ENCODE assay signal across 9 cellular contexts in genomic region chr11:569273-569885, GRCh38. TPM values are rescaled to one million over a fixed set of nuclear protein-coding genes. Genes with fewer than 3 reads are reported as not detected.
DNase-seq lines count a peak whose midpoint lies in the region; ATAC-seq and TF ChIP-seq lines count a peak whose summit lies in the region.
"Had no signal": no experiment of that assay in that cellular context is flagged by ENCODE, and none has a peak within 500 bp of the region (broad histone marks: within the 10 kb centered on the region; RNA-seq: fewer than 3 reads in every experiment).

No MANE protein-coding gene starts in this region.

- no peaks in the 10 kb centered on the region for H3K27me3 ChIP-seq in testis

- DNase-seq in DMS53 (lab: John Stamatoyannopoulos, UW): peak; percentile 58
- DNase-seq in DMS53 treated with DMSO at 0.1 percent for 48 hours (lab: John Stamatoyannopoulos, UW; ENCODE audit: unreplicated experiment): no peak
- DNase-seq in astrocyte of the spinal cord (ENCODE audit: low read depth, low spot score): no peak
- DNase-seq in left colon: no peak
- no peak for DNase-seq in testis
- no peak for DNase-seq in NCI-H2081 (lab: John Stamatoyannopoulos, UW)
- no peak for DNase-seq in hepatic stellate cell (ENCODE audit: low spot score)

- no peaks in the 10 kb centered on the region for H3K36me3 ChIP-seq in testis (ENCODE audit: low read depth, missing control alignments)

- intact Hi-C loops in left colon (cut with DNase I, micrococcal nuclease) (no loop called here), testis (cut with DNase I; ENCODE audit: low total_unique reads) (no loop called here)

- no peak for TF ChIP-seq POLR2A in testis (IDR thresholded peaks at IDR 0.05)

- H3K4me3 ChIP-seq in astrocyte of the spinal cord (ENCODE audit: low read depth, low read length) (peak overlapping the region; percentile 55), testis (peak overlapping the region; percentile 61 to 69)

- 15 to 23% methylated on average over 19 to 28 of the region's 28 CpGs for WGBS in testis, 2 donors

- peaks cover 24% of the 10 kb centered on the region for H3K4me1 ChIP-seq in testis

- H3K9me3 ChIP-seq in testis: no peaks in the 10 kb centered on the region

- H3K27ac ChIP-seq in testis: peak overlapping the region; percentile 86 to 87

- ATAC-seq in left colon: peak; percentile 12
- ATAC-seq in HG02678 (IDR thresholded peaks at IDR 0.05; ENCODE audit: unreplicated experiment): no peak

- in situ Hi-C loops in astrocyte of the spinal cord (cut with HindIII; ENCODE audit: low sequenced_read_pairs): no loop called here

- no peak for TF ChIP-seq CTCF in astrocyte of the spinal cord (IDR thresholded peaks at IDR 0.05; ENCODE audit: low read depth, low read length)
- TF ChIP-seq CTCF in testis (IDR thresholded peaks at IDR 0.05): no peak

RNA-seq across cellular contexts. Expression of gene PHRF1, which starts 6.9 kb away (rescaled TPM):
- total RNA-seq in left colon (10 to 100 TPM; 31.0 to 33.0 TPM), testis (10 to 100 TPM; 62.9 to 74.4 TPM)
- 30.2 TPM for polyA plus RNA-seq in testis (ENCODE audit: insufficient read depth, low read depth, low replicate concordance)

RNA-seq across cellular contexts. Expression of gene RASSF7, which starts 8.6 kb away (rescaled TPM):
- total RNA-seq in left colon (100 to 1,000 TPM in 1 of 2 donors, 10 to 100 TPM in 1; 90.9 to 117 TPM), testis (10 to 100 TPM; 22.0 to 35.7 TPM)
- polyA plus RNA-seq in testis (ENCODE audit: insufficient read depth, low read depth, low replicate concordance): 13.2 TPM

RNA-seq across cellular contexts. Expression of gene LMNTD2, which starts 8.8 kb away (rescaled TPM):
- total RNA-seq in left colon (10 to 100 TPM; 13.6 to 15.3 TPM), testis (10 to 100 TPM; 29.2 to 59.9 TPM)
- 26.1 TPM for polyA plus RNA-seq in testis (ENCODE audit: insufficient read depth, low read depth, low replicate concordance)

RNA-seq across cellular contexts. Expression of gene LRRC56, which starts 32.1 kb away (rescaled TPM):
- total RNA-seq in left colon (1 to 10 TPM; 3.7 to 4.7 TPM), testis (10 to 100 TPM; 11.6 to 22.2 TPM)
- polyA plus RNA-seq in testis (ENCODE audit: insufficient read depth, low read depth, low replicate concordance): 23.5 TPM
- total RNA-seq: A172 had no signal

RNA-seq across cellular contexts. Expression of gene HRAS, which starts 34.0 kb away (rescaled TPM):
- total RNA-seq in left colon (10 to 100 TPM; 42.3 to 58.1 TPM), testis (10 to 100 TPM; 35.1 to 49.7 TPM)
- 31.4 TPM for polyA plus RNA-seq in testis (ENCODE audit: insufficient read depth, low read depth, low replicate concordance)
